10 cellular contexts compared by ENCODE assay signal in genomic region chr2:237743024-237743423, GRCh38. TPM values are rescaled to one million over a fixed set of nuclear protein-coding genes. Genes with fewer than 3 reads are reported as not detected.
DNase-seq lines count a peak whose midpoint lies in the region; ATAC-seq and TF ChIP-seq lines count a peak whose summit lies in the region.
"Had no signal": no experiment of that assay in that cellular context is flagged by ENCODE, and none has a peak within 500 bp of the region (broad histone marks: within the 10 kb centered on the region; RNA-seq: fewer than 3 reads in every experiment).

No MANE protein-coding gene starts in this region.

- H2BK20ac ChIP-seq in IMR-90 (ENCODE audit: low read depth, low read length): no peak overlapping the region

- H2BK15ac ChIP-seq in IMR-90 (ENCODE audit: low read depth, low read length): 0 out of 3 replicates have a peak overlapping the region, but pooled peaks have one; percentile 16

- dilution Hi-C loops in IMR-90 (cut with HindIII; ENCODE audit: low sequenced_read_pairs, unreplicated experiment): no loop called here

- no peak overlapping the region for H3K18ac ChIP-seq in IMR-90 (ENCODE audit: low read depth, low read length)

- no peak overlapping the region for H2BK120ac ChIP-seq in IMR-90 (ENCODE audit: low read depth, low read length)

- peaks cover 48% of the 10 kb centered on the region for H3K4me1 Mint-ChIP-seq in CD14-positive monocyte
- H3K4me1 Mint-ChIP-seq in natural killer cell treated with Interleukin-12 subunit alpha and Interleukin-12 subunit beta and Interleukin-15 and Interleukin-18, amount 100 ng/mL, for 72 hours (ENCODE audit: low read depth in 2 of 2): peaks cover 36% of the 10 kb centered on the region in 2 donors

- no peak for DNase-seq in CD14-positive monocyte (ENCODE audit: low spot score)
- no peak for DNase-seq in IMR-90
- peak; percentile 59 for DNase-seq in colonic mucosa
- no peak for DNase-seq in natural killer cell treated with Interleukin-12 subunit alpha and Interleukin-12 subunit beta and Interleukin-15 and Interleukin-18, amount 100 ng/mL, for 72 hours (ENCODE audit: low spot score)
- DNase-seq in upper lobe of left lung: no peak
- no peak for DNase-seq in stimulated activated CD4-positive, alpha-beta T cell treated with anti-CD3 and anti-CD28 coated beads, Interleukin-15, amount 100 ng/mL, for 24 hours
- DNase-seq: NCI-H1417 had no signal

- ATAC-seq in IMR-90 (ENCODE audit: low read depth) (no peak), HG03565 (IDR thresholded peaks at IDR 0.05; ENCODE audit: unreplicated experiment) (no peak), upper lobe of left lung (ENCODE audit: low FRiP score in 2 of 2) (no peak), HG02623 (IDR thresholded peaks at IDR 0.05; ENCODE audit: unreplicated experiment) (no peak)
- no peak for ATAC-seq in natural killer cell treated with Interleukin-12 subunit alpha and Interleukin-12 subunit beta and Interleukin-15 and Interleukin-18, amount 100 ng/mL, for 72 hours

- TF ChIP-seq POLR2A in IMR-90 (IDR thresholded peaks at IDR 0.05; ENCODE audit: low read depth, low read length) (no peak), upper lobe of left lung (IDR thresholded peaks at IDR 0.05) (no peak)

- no peak overlapping the region for H4K5ac ChIP-seq in IMR-90 (ENCODE audit: low read depth, low read length)

- H3K27ac ChIP-seq in IMR-90 (ENCODE audit: insufficient read depth, low read length) (no peak overlapping the region), colonic mucosa (peak overlapping the region; percentile 43), upper lobe of left lung (peak overlapping the region in 2 of 4 donors; percentile 52 to 58)

- no peaks in the 10 kb centered on the region for H3K27me3 ChIP-seq in IMR-90 (ENCODE audit: control insufficient read depth, insufficient read depth, low read length)
- H3K27me3 ChIP-seq in colonic mucosa: no peaks in the 10 kb centered on the region
- no peaks in the 10 kb centered on the region for H3K27me3 ChIP-seq in upper lobe of left lung
- H3K27me3 ChIP-seq: cardiac muscle cell had no signal

- H3K4ac ChIP-seq in IMR-90 (ENCODE audit: low read depth, low read length): no peak overlapping the region

- H2AK5ac ChIP-seq in IMR-90 (ENCODE audit: low read depth, low read length): no peak overlapping the region

- WGBS in IMR-90 (ENCODE audit: extremely low coverage in 2 of 2, insufficient read length in 1 of 2), 2 experiments: no CpG with 5 or more reads among the region's 6 CpGs
- 85 to 92% methylated on average over 6 of the region's 6 CpGs for WGBS in upper lobe of left lung, 2 donors

- H3K4me2 ChIP-seq in IMR-90 (ENCODE audit: low read depth, low read length): no peak overlapping the region

- intact Hi-C loops in CD14-positive monocyte (cut with micrococcal nuclease): loop anchor here (5.0 kb wide), 2 partner anchors 71 to 161 kb away; no protein-coding TSS in a partner anchor
- intact Hi-C loops in IMR-90 (cut with micrococcal nuclease): loop anchor here (5.0 to 10.0 kb wide), 2 partner anchors 141 to 648 kb away; no protein-coding TSS in a partner anchor
- intact Hi-C loops in colonic mucosa (cut with DNase I): loop anchor here (5.0 to 10.0 kb wide), 2 partner anchors 146 to 228 kb away; no protein-coding TSS in a partner anchor

- no peak for TF ChIP-seq RAD21 in IMR-90 (IDR thresholded peaks at IDR 0.05; ENCODE audit: low read length)

- no peak overlapping the region for H2AFZ ChIP-seq in IMR-90 (replicated peaks; ENCODE audit: low read length, poor library complexity)

- no peak for TF ChIP-seq EP300 in upper lobe of left lung (IDR thresholded peaks at IDR 0.05)

- H3K56ac ChIP-seq in IMR-90 (ENCODE audit: extremely low read depth, insufficient read depth, low read length): no peak overlapping the region

- no peak overlapping the region for H3K9ac ChIP-seq in IMR-90 (ENCODE audit: low read depth, low read length)
- H3K9ac ChIP-seq in colonic mucosa (ENCODE audit: low read depth in 2 of 2, low read length in 2 of 2): no peak overlapping the region

- H3K9me3 Mint-ChIP-seq in CD14-positive monocyte: peaks cover 0 to 3% (median 0%) of the 10 kb centered on the region in 7 donors
- no peaks in the 10 kb centered on the region for H3K9me3 Mint-ChIP-seq in natural killer cell treated with Interleukin-12 subunit alpha and Interleukin-12 subunit beta and Interleukin-15 and Interleukin-18, amount 100 ng/mL, for 72 hours

- H4K20me1 ChIP-seq in IMR-90 (ENCODE audit: insufficient read depth, low read length): peaks cover 55% of the 10 kb centered on the region

- POLR2A ChIA-PET in IMR-90 (lab: Charles Lee; ENCODE audit: unreplicated experiment): interaction anchor here (0.7 kb wide), 1 partner anchor 9 kb away, joined by 4 read pairs; no protein-coding TSS in a partner anchor

- no TSS peak for BruUV-seq in IMR-90 (replicated peaks; lab: Mats Ljungman, UMichigan)

- H3K27me3 Mint-ChIP-seq in CD14-positive monocyte (ENCODE audit: low read depth in 3 of 3): no peaks in the 10 kb centered on the region
- H3K27me3 Mint-ChIP-seq in natural killer cell treated with Interleukin-12 subunit alpha and Interleukin-12 subunit beta and Interleukin-15 and Interleukin-18, amount 100 ng/mL, for 72 hours: no peaks in the 10 kb centered on the region

- peak overlapping the region; percentile 53 to 92 (median 82) for H3K27ac Mint-ChIP-seq in CD14-positive monocyte
- peak overlapping the region; percentile 58 to 82 for H3K27ac Mint-ChIP-seq in natural killer cell treated with Interleukin-12 subunit alpha and Interleukin-12 subunit beta and Interleukin-15 and Interleukin-18, amount 100 ng/mL, for 72 hours

- no peak overlapping the region for H4K91ac ChIP-seq in IMR-90 (ENCODE audit: insufficient read depth, low read depth, low read length)

- peaks cover 25% of the 10 kb centered on the region for H3K9me1 ChIP-seq in IMR-90 (ENCODE audit: insufficient read depth, low read length)

- H3K36me3 ChIP-seq in IMR-90 (ENCODE audit: control insufficient read depth, insufficient read depth, low read length) (peaks cover 9% of the 10 kb centered on the region), colonic mucosa (no peaks in the 10 kb centered on the region), upper lobe of left lung (peaks cover 0 to 12% (median 3%) of the 10 kb centered on the region in 4 donors)

- no peak for TF ChIP-seq CTCF in CD14-positive monocyte (IDR thresholded peaks at IDR 0.05)
- TF ChIP-seq CTCF in IMR-90 (conservative IDR thresholded peaks at IDR 0.05; ENCODE audit: low read depth, low read length): no peak
- TF ChIP-seq CTCF in colonic mucosa (IDR thresholded peaks at IDR 0.05): no peak
- no peak for TF ChIP-seq CTCF in upper lobe of left lung (IDR thresholded peaks at IDR 0.05)

- H3K9me3 ChIP-seq in IMR-90 (ENCODE audit: control insufficient read depth, insufficient read depth, low read length) (no peaks in the 10 kb centered on the region), colonic mucosa (no peaks in the 10 kb centered on the region), upper lobe of left lung (no peaks in the 10 kb centered on the region)

- no peak overlapping the region for H4K8ac ChIP-seq in IMR-90 (ENCODE audit: low read depth in 2 of 2, low read length in 2 of 2)

- peaks cover 48 to 87% of the 10 kb centered on the region in 2 experiments for H3K79me1 ChIP-seq in IMR-90 (ENCODE audit: low read depth in 1 of 2, low read length in 2 of 2)

- no peak overlapping the region for H2AK9ac ChIP-seq in IMR-90 (replicated peaks; ENCODE audit: low read depth, low read length, poor library complexity)

- 0 out of 2 replicates have a peak overlapping the region, but pooled peaks have one; percentile 25 for H3K23ac ChIP-seq in IMR-90 (ENCODE audit: low read depth, low read length)

- CTCF ChIA-PET in IMR-90 (lab: Yijun Ruan, JAX): interaction anchor here (0.7 to 2.8 kb wide), 2 partner anchors 161 to 682 kb away, joined by 3 to 20 read pairs; no protein-coding TSS in a partner anchor

- H3K4me3 ChIP-seq in IMR-90 (ENCODE audit: insufficient read depth, low read depth, low read length): no peak overlapping the region
- H3K4me3 ChIP-seq in colonic mucosa: no peak overlapping the region
- H3K4me3 ChIP-seq in upper lobe of left lung: no peak overlapping the region
- H3K4me3 ChIP-seq: cardiac muscle cell had no signal

- in situ Hi-C loops in IMR-90 (cut with MboI; ENCODE audit: low sequenced_read_pairs): loop anchor here (5.0 to 25.0 kb wide), 4 partner anchors 71 to 631 kb away; partner anchors contain the start of gene RAB17

- peak overlapping the region; percentile 10; the same call in 1 of the 2 replicates for H3K14ac ChIP-seq in IMR-90 (replicated peaks; ENCODE audit: low read depth, low read length)

- H3K4me1 ChIP-seq in IMR-90 (ENCODE audit: control insufficient read depth, insufficient read depth, low read length) (peaks cover 18% of the 10 kb centered on the region), colonic mucosa (peaks cover 12% of the 10 kb centered on the region), upper lobe of left lung (peaks cover 42 to 67% (median 53%) of the 10 kb centered on the region in 4 donors)

- no peak overlapping the region for H2BK5ac ChIP-seq in IMR-90 (ENCODE audit: low read depth, low read length, poor library complexity, severe bottlenecking)

- no peak overlapping the region for H3K4me3 Mint-ChIP-seq in CD14-positive monocyte
- no peak overlapping the region for H3K4me3 Mint-ChIP-seq in natural killer cell treated with Interleukin-12 subunit alpha and Interleukin-12 subunit beta and Interleukin-15 and Interleukin-18, amount 100 ng/mL, for 72 hours

- H3K36me3 Mint-ChIP-seq in CD14-positive monocyte: peaks cover 47 to 71% of the 10 kb centered on the region in 2 donors
- H3K36me3 Mint-ChIP-seq in natural killer cell treated with Interleukin-12 subunit alpha and Interleukin-12 subunit beta and Interleukin-15 and Interleukin-18, amount 100 ng/mL, for 72 hours: peaks cover under 1% of the 10 kb centered on the region

TF ChIP-seq in IMR-90, 13 proteins besides CTCF, POLR2A, EP300 and RAD21 (continues in another document):
- TF ChIP-seq SMC3 (IDR thresholded peaks at IDR 0.05; ENCODE audit: low read depth, low read length) (no peak), MAFK (IDR thresholded peaks at IDR 0.05; ENCODE audit: low read depth, low read length) (no peak), BHLHE40 (IDR thresholded peaks at IDR 0.05; ENCODE audit: low read depth, low read length) (no peak), CHD1 (IDR thresholded peaks at IDR 0.05; ENCODE audit: low read depth, low read length) (no peak), MAZ (IDR thresholded peaks at IDR 0.05; ENCODE audit: borderline replicate concordance, low read depth, low read length) (no peak), FOS (IDR thresholded peaks at IDR 0.05; ENCODE audit: low read depth, low read length) (no peak)

RNA-seq across cellular contexts. Expression of gene RBM44, which starts 55.6 kb away (rescaled TPM):
- under 1 TPM in 1 of 2 donors, not detected in 1; 0.07 TPM for polyA plus RNA-seq in CD14-positive monocyte
- 0.18 and 0.28 TPM in 2 replicates for total RNA-seq in IMR-90 (2012; rRNA removed)
- polyA plus RNA-seq in IMR-90 (2012; rRNA removed): 0.14 TPM in 2 replicates
- polyA plus RNA-seq in IMR-90 (2012; cell fraction: cytosol; rRNA removed): not detected in 2 replicates
- polyA plus RNA-seq in IMR-90 (2012; cell fraction: nucleus; rRNA removed; ENCODE audit: low replicate concordance): 0.04 and 0.73 TPM in 2 replicates
- total RNA-seq in colonic mucosa: under 1 TPM; 0.35 to 0.48 TPM
- 1 to 10 TPM in 1 of 2 donors, under 1 TPM in 1; 0.45 to 3.2 TPM for total RNA-seq in natural killer cell treated with Interleukin-12 subunit alpha and Interleukin-12 subunit beta and Interleukin-15 and Interleukin-18, amount 100 ng/mL, for 72 hours
- 1 to 10 TPM in 5 of 6 donors, under 1 TPM in 1; 0.44 to 2.8 (median 1.5) TPM for total RNA-seq in upper lobe of left lung
